8 cellular contexts compared by ENCODE assay signal in genomic region chr20:53939554-53940355, GRCh38.
DNase-seq lines count a peak whose midpoint lies in the region; ATAC-seq and TF ChIP-seq lines count a peak whose summit lies in the region.

No MANE protein-coding gene starts in this region.

- DNase-seq in DMS53 treated with DMSO at 0.1 percent for 48 hours (lab: John Stamatoyannopoulos, UW; ENCODE audit: unreplicated experiment) (peak; percentile 68), SJSA1 (ENCODE audit: low read depth in 1 of 2, low spot score in 2 of 2) (peak; percentile 90 to 91), Right ventricle myocardium superior (peak; percentile 96), pons (ENCODE audit: low spot score) (peak; percentile 96), upper lobe of right lung (peak; percentile 91)
- DNase-seq in Jurkat, Clone E6-1 (ENCODE audit: low read depth, low spot score): peak; percentile 82
- peak in 1 of 2 donors; percentile 74 for DNase-seq in activated naive CD4-positive, alpha-beta T cell treated with anti-CD3 and anti-CD28 coated beads, Interleukin-2, amount 50 U/mL, for 72 hours (ENCODE audit: low spot score in 2 of 2)

- peak; percentile 71 for TF ChIP-seq CTCF in upper lobe of right lung (IDR thresholded peaks at IDR 0.05)

- peak; percentile 52 for ATAC-seq in GM21576 (IDR thresholded peaks at IDR 0.05; ENCODE audit: unreplicated experiment)
- peak; percentile 80 to 82 for ATAC-seq in activated naive CD4-positive, alpha-beta T cell treated with anti-CD3 and anti-CD28 coated beads, Interleukin-2, amount 50 U/mL, for 72 hours
- peak; percentile 94 for ATAC-seq in Right ventricle myocardium superior (ENCODE audit: poor library complexity)
- ATAC-seq in upper lobe of right lung: peak; percentile 94

- H3K27ac Mint-ChIP-seq in activated naive CD4-positive, alpha-beta T cell treated with anti-CD3 and anti-CD28 coated beads, Interleukin-2, amount 50 U/mL, for 72 hours: no peak overlapping the region

- H3K9me3 ChIP-seq in SJSA1 (replicated peaks) (no peaks in the 10 kb centered on the region), upper lobe of right lung (no peaks in the 10 kb centered on the region)

- H3K27me3 ChIP-seq in SJSA1 (replicated peaks): no peaks in the 10 kb centered on the region
- H3K27me3 ChIP-seq in upper lobe of right lung: no peaks in the 10 kb centered on the region

- no peaks in the 10 kb centered on the region for H3K36me3 Mint-ChIP-seq in activated naive CD4-positive, alpha-beta T cell treated with anti-CD3 and anti-CD28 coated beads, Interleukin-2, amount 50 U/mL, for 72 hours

- no peaks in the 10 kb centered on the region for H3K36me3 ChIP-seq in SJSA1
- H3K36me3 ChIP-seq in upper lobe of right lung: no peaks in the 10 kb centered on the region

- H3K4me1 ChIP-seq in SJSA1 (replicated peaks) (peaks cover 35% of the 10 kb centered on the region), upper lobe of right lung (peaks cover 35% of the 10 kb centered on the region)

- peak overlapping the region; percentile 95 for H3K27ac ChIP-seq in SJSA1
- peak overlapping the region; percentile 48 for H3K27ac ChIP-seq in upper lobe of right lung

- intact Hi-C loops in Right ventricle myocardium superior (cut with DNase I) (loop anchor here (5.0 to 10.0 kb wide), 2 partner anchors 205 to 362 kb away; no protein-coding TSS in a partner anchor), upper lobe of right lung (cut with DNase I) (no loop called here)

- no peaks in the 10 kb centered on the region for H3K9me3 Mint-ChIP-seq in activated naive CD4-positive, alpha-beta T cell treated with anti-CD3 and anti-CD28 coated beads, Interleukin-2, amount 50 U/mL, for 72 hours

- no peak overlapping the region for H3K4me3 ChIP-seq in Jurkat, Clone E6-1 (ENCODE audit: low read length)
- H3K4me3 ChIP-seq in SJSA1 (no peak overlapping the region), upper lobe of right lung (no peak overlapping the region)
